In genomic region chr3:185060655-185061054, GRCh38 we compare ENCODE assay signal across 23 cellular contexts.
DNase-seq lines count a peak whose midpoint lies in the region; ATAC-seq, FAIRE-seq and TF ChIP-seq lines count a peak whose summit lies in the region.
"Had no signal": no experiment of that assay in that cellular context is flagged by ENCODE, and none has a peak within 500 bp of the region (broad histone marks: within the 10 kb centered on the region; RNA-seq: fewer than 3 reads in every experiment).

No MANE protein-coding gene starts in this region.

- TF ChIP-seq EP300 in K562 (IDR thresholded peaks at IDR 0.05; ENCODE audit: low read length), result no peak

- no peak for TF ChIP-seq CTCF in natural killer cell (IDR thresholded peaks at IDR 0.05)
- TF ChIP-seq CTCF in K562 (IDR thresholded peaks at IDR 0.05 in 2 of 3, conservative IDR thresholded peaks at IDR 0.05 in 1 of 3; ENCODE audit: insufficient read depth in 2 of 3, low read depth in 1 of 3, low read length in 3 of 3), result no peak

- H3K4me3 ChIP-seq in K562 (no peak overlapping the region), neuronal stem cell (ENCODE audit: low read length in 2 of 2) (no peak overlapping the region)
- H3K4me3 ChIP-seq: HAP-1 had no signal

- H2AFZ ChIP-seq in K562 (ENCODE audit: low read depth, low read length), result no peak overlapping the region
- no peak overlapping the region for H2AFZ ChIP-seq in neuronal stem cell (ENCODE audit: low read length)

- H4K20me1 ChIP-seq in K562 (replicated peaks; ENCODE audit: control insufficient read depth, insufficient read depth, low read length), result no peaks in the 10 kb centered on the region
- H4K20me1 ChIP-seq: BLaER1 treated with 17β-estradiol and CSF1 and Interleukin-3, amounts not matched to agents 10 nM and 100 nM had no signal

- WGBS in K562 (ENCODE audit: insufficient coverage, low coverage, missing lambda C conversion rate), result 8% methylated on average over 2 of the region's 2 CpGs
- no CpG with 5 or more reads among the region's 2 CpGs for WGBS in neuronal stem cell (ENCODE audit: extremely low coverage in 2 of 2, insufficient read length in 2 of 2, insufficient replicate concordance in 1 of 2), 2 donors

- ATAC-seq in natural killer cell treated with Interleukin-12 subunit alpha and Interleukin-12 subunit beta and Interleukin-15 and Interleukin-18, amount 100 ng/mL, for 72 hours, result no peak
- ATAC-seq in natural killer cell (no peak), K562 (no peak), GM18909 (IDR thresholded peaks at IDR 0.05; ENCODE audit: poor library complexity, unreplicated experiment) (no peak)

- CTCF ChIA-PET in K562 (lab: Yijun Ruan, JAX; ENCODE audit: low intra/inter-chr PET ratio), result no interaction called here

- peak overlapping the region; percentile 47 for H3K14ac ChIP-seq in neuronal stem cell (ENCODE audit: low read length)

- no peak for TF ChIP-seq RAD21 in K562 (CRISPR knock-in tag; conservative IDR thresholded peaks at IDR 0.05 in 1 of 2, IDR thresholded peaks at IDR 0.05 in 1 of 2)

- H3K9ac ChIP-seq in K562 (ENCODE audit: insufficient read depth in 1 of 2, low read depth in 2 of 2, low read length in 2 of 2), result no peak overlapping the region
- H3K9ac ChIP-seq in neuronal stem cell (ENCODE audit: low read depth, low read length, poor library complexity), result no peak overlapping the region
- H3K9ac ChIP-seq: BLaER1 treated with 17β-estradiol and CSF1 and Interleukin-3, amounts not matched to agents 10 nM and 100 nM had no signal

- FAIRE-seq in K562 (lab: Jason Lieb, UNC), result no peak
- FAIRE-seq: A204.1, GM12892, H54 had no signal

- H2BK12ac ChIP-seq in neuronal stem cell (ENCODE audit: low read length), result no peak overlapping the region

- H3K79me2 ChIP-seq in K562 (ENCODE audit: control insufficient read depth, insufficient read depth, low read length), result no peaks in the 10 kb centered on the region

- H3K9me3 Mint-ChIP-seq in natural killer cell treated with Interleukin-12 subunit alpha and Interleukin-12 subunit beta and Interleukin-15 and Interleukin-18, amount 100 ng/mL, for 72 hours, result peaks cover 7% of the 10 kb centered on the region
- H3K9me3 Mint-ChIP-seq in natural killer cell, result peaks cover 5 to 10% of the 10 kb centered on the region in 2 donors

- no peak overlapping the region for H3K18ac ChIP-seq in neuronal stem cell (ENCODE audit: low read length)

- H2BK15ac ChIP-seq in neuronal stem cell (ENCODE audit: low read length), result no peak overlapping the region

- peak; percentile 45 for DNase-seq in natural killer cell treated with Interleukin-12 subunit alpha and Interleukin-12 subunit beta and Interleukin-15 and Interleukin-18, amount 100 ng/mL, for 72 hours (ENCODE audit: low spot score)
- DNase-seq in natural killer cell, result no peak
- DNase-seq in K562 (ENCODE audit: extremely low read depth in 1 of 4, low spot score in 3 of 4), result no peak
- DNase-seq in neuronal stem cell (ENCODE audit: low spot score), result no peak
- no peak for DNase-seq in NCI-H446 treated with DMSO at 0.1 percent for 48 hours (lab: John Stamatoyannopoulos, UW)
- DNase-seq: ACHN; AML-193; BE2C; Calu3; CD4-positive, alpha-beta memory T cell; COR-L47; DMS53; DMS79 treated with DMSO at 0.1 percent for 48 hours; GF-D8; GOT3 had no signal

- BruUV-seq in K562 (replicated peaks; lab: Mats Ljungman, UMichigan), result no TSS peak

- intact Hi-C loops in natural killer cell (cut with micrococcal nuclease), result no loop called here
- intact Hi-C loops in K562 (cut with micrococcal nuclease), result no loop called here

- H3K79me1 ChIP-seq in neuronal stem cell (ENCODE audit: low read depth, low read length), result no peaks in the 10 kb centered on the region

- no peak overlapping the region for H3K4ac ChIP-seq in neuronal stem cell (ENCODE audit: low read length)

- H3K27me3 ChIP-seq in K562 (ENCODE audit: control insufficient read depth in 2 of 2, insufficient read depth in 2 of 2, low read length in 2 of 2), result 0 out of 5 replicates have a peak, but pooled peaks cover 0 to 3% of the 10 kb centered on the region in 2 experiments
- H3K27me3 ChIP-seq in neuronal stem cell (ENCODE audit: control insufficient read depth in 3 of 3, insufficient read depth in 3 of 3, low read depth in 1 of 3, low read length in 3 of 3), result no peaks in the 10 kb centered on the region
- H3K27me3 ChIP-seq: BE2C; BLaER1 treated with 17β-estradiol and CSF1 and Interleukin-3, amounts not matched to agents 10 nM and 100 nM had no signal

- H2AK5ac ChIP-seq in neuronal stem cell (ENCODE audit: low read depth, low read length), result no peak overlapping the region

- H3K27ac Mint-ChIP-seq in natural killer cell treated with Interleukin-12 subunit alpha and Interleukin-12 subunit beta and Interleukin-15 and Interleukin-18, amount 100 ng/mL, for 72 hours, result no peak overlapping the region
- no peak overlapping the region for H3K27ac Mint-ChIP-seq in natural killer cell
- H3K27ac Mint-ChIP-seq: CD4-positive, alpha-beta memory T cell had no signal

- H3K4me1 Mint-ChIP-seq in natural killer cell treated with Interleukin-12 subunit alpha and Interleukin-12 subunit beta and Interleukin-15 and Interleukin-18, amount 100 ng/mL, for 72 hours (ENCODE audit: low read depth in 2 of 2), result no peaks in the 10 kb centered on the region
- no peaks in the 10 kb centered on the region for H3K4me1 Mint-ChIP-seq in natural killer cell
- H3K4me1 Mint-ChIP-seq: CD4-positive, alpha-beta memory T cell had no signal

- in situ Hi-C loops in K562 (cut with MboI), result no loop called here

- no peaks in the 10 kb centered on the region for H3K9me1 ChIP-seq in K562 (ENCODE audit: control insufficient read depth, insufficient read depth, low read length)

- peaks cover 29% of the 10 kb centered on the region for H3K36me3 Mint-ChIP-seq in natural killer cell treated with Interleukin-12 subunit alpha and Interleukin-12 subunit beta and Interleukin-15 and Interleukin-18, amount 100 ng/mL, for 72 hours
- peaks cover 15% of the 10 kb centered on the region for H3K36me3 Mint-ChIP-seq in natural killer cell

- H2BK5ac ChIP-seq in neuronal stem cell (ENCODE audit: low read length), result no peak overlapping the region

- H3K4me2 ChIP-seq in K562 (ENCODE audit: insufficient read depth, low read length) (no peak overlapping the region), neuronal stem cell (ENCODE audit: insufficient read depth, low read length, poor library complexity, severe bottlenecking) (no peak overlapping the region)

- no peak overlapping the region for H4K8ac ChIP-seq in neuronal stem cell (ENCODE audit: low read depth, low read length)

- no peak for TF ChIP-seq POLR2A in K562 (conservative IDR thresholded peaks at IDR 0.05)

- no peak overlapping the region for H4K91ac ChIP-seq in neuronal stem cell (ENCODE audit: low read depth, low read length, poor library complexity)

- H3K36me3 ChIP-seq in K562 (ENCODE audit: control insufficient read depth, insufficient read depth, low read length), result no peaks in the 10 kb centered on the region
- no peaks in the 10 kb centered on the region for H3K36me3 ChIP-seq in neuronal stem cell (replicated peaks in 1 of 2; ENCODE audit: control insufficient read depth in 2 of 2, insufficient read depth in 2 of 2, low read length in 2 of 2)
- H3K36me3 ChIP-seq: BE2C, HAP-1 had no signal

- H3K4me3 Mint-ChIP-seq in natural killer cell treated with Interleukin-12 subunit alpha and Interleukin-12 subunit beta and Interleukin-15 and Interleukin-18, amount 100 ng/mL, for 72 hours, result no peak overlapping the region
- no peak overlapping the region for H3K4me3 Mint-ChIP-seq in natural killer cell
- H3K4me3 Mint-ChIP-seq: CD14-positive monocyte; CD4-positive, alpha-beta memory T cell had no signal

- no peak overlapping the region for H2BK120ac ChIP-seq in neuronal stem cell (ENCODE audit: low read depth, low read length)

- H3K27me3 Mint-ChIP-seq in natural killer cell treated with Interleukin-12 subunit alpha and Interleukin-12 subunit beta and Interleukin-15 and Interleukin-18, amount 100 ng/mL, for 72 hours, result no peaks in the 10 kb centered on the region
- no peaks in the 10 kb centered on the region for H3K27me3 Mint-ChIP-seq in natural killer cell (ENCODE audit: low read depth in 2 of 2)
- H3K27me3 Mint-ChIP-seq: CD4-positive, alpha-beta memory T cell had no signal

- H3K23ac ChIP-seq in neuronal stem cell (ENCODE audit: low read depth, low read length, poor library complexity), result no peak overlapping the region

- no peak overlapping the region for H3K27ac ChIP-seq in K562 (ENCODE audit: extremely low read depth, low read depth, low read length)
- H3K27ac ChIP-seq in neuronal stem cell (replicated peaks; ENCODE audit: low read length), result no peak overlapping the region
- H3K27ac ChIP-seq: 22Rv1 had no signal

- POLR2A ChIA-PET in K562 (lab: Yijun Ruan, JAX), result no interaction called here

- H3K9me3 ChIP-seq in K562 (replicated peaks; ENCODE audit: control insufficient read depth, insufficient read depth, low read depth, low read length) (no peaks in the 10 kb centered on the region), neuronal stem cell (replicated peaks in 1 of 2; ENCODE audit: control insufficient read depth in 2 of 2, insufficient read depth in 1 of 2, low read depth in 1 of 2, low read length in 2 of 2) (peaks cover 0 to 21% of the 10 kb centered on the region in 2 donors)
- H3K9me3 ChIP-seq: BE2C had no signal

- H3K4me1 ChIP-seq in K562 (replicated peaks in 1 of 2; ENCODE audit: control insufficient read depth in 2 of 2, insufficient read depth in 2 of 2, low read length in 2 of 2) (no peaks in the 10 kb centered on the region), neuronal stem cell (ENCODE audit: control insufficient read depth in 2 of 2, insufficient read depth in 1 of 2, low read depth in 1 of 2, low read length in 2 of 2) (no peaks in the 10 kb centered on the region)
- H3K4me1 ChIP-seq: BE2C, HAP-1 had no signal

TF ChIP-seq in K562, 482 proteins besides CTCF, POLR2A, EP300 and RAD21:
- TF ChIP-seq, protein P1, sequence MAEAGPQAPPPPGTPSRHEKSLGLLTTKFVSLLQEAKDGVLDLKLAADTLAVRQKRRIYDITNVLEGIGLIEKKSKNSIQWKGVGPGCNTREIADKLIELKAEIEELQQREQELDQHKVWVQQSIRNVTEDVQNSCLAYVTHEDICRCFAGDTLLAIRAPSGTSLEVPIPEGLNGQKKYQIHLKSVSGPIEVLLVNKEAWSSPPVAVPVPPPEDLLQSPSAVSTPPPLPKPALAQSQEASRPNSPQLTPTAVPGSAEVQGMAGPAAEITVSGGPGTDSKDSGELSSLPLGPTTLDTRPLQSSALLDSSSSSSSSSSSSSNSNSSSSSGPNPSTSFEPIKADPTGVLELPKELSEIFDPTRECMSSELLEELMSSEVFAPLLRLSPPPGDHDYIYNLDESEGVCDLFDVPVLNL (CRISPR knock-in tag; IDR thresholded peaks at IDR 0.05; ENCODE audit: low read depth), result no peak
- TF ChIP-seq ZFP36 (IDR thresholded peaks at IDR 0.05; ENCODE audit: low read depth, low read length, partially characterized antibody) (peak; percentile 56), ZBTB1 (CRISPR knock-in tag; IDR thresholded peaks at IDR 0.05; ENCODE audit: borderline replicate concordance, low read depth) (no peak)
